17 cellular contexts compared by ENCODE assay signal in genomic region chr14:92316937-92317336, GRCh38. TPM values are rescaled to one million over a fixed set of nuclear protein-coding genes. Genes with fewer than 3 reads are reported as not detected.
DNase-seq lines count a peak whose midpoint lies in the region; FAIRE-seq lines count a peak whose summit lies in the region.
"Had no signal": no experiment of that assay in that cellular context is flagged by ENCODE, and none has a peak within 500 bp of the region (broad histone marks: within the 10 kb centered on the region; RNA-seq: fewer than 3 reads in every experiment).

No MANE protein-coding gene starts in this region.

- DNase-seq in Daoy (ENCODE audit: low read depth) (peak; percentile 13), HPDE6-E6E7 (ENCODE audit: extremely low spot score) (peak; percentile 26), RPMI8226 (peak; percentile 60), islet precursor cell (peak; percentile 88), SHP77 treated with DMSO at 0.1 percent for 48 hours (lab: John Stamatoyannopoulos, UW) (no peak), NCI-H1417 (lab: John Stamatoyannopoulos, UW) (no peak), frontal cortex (ENCODE audit: low spot score in 2 of 2) (no peak)
- DNase-seq: activated CD4-positive, CD25-positive, alpha-beta regulatory T cell treated with anti-CD3 and anti-CD28 coated beads, Interleukin-2, amount 50 U/mL, for 72 hours; activated effector memory CD4-positive, alpha-beta T cell treated with Interleukin-2 at 50 U/mL for 16 hours; anterior cingulate cortex; effector memory CD8-positive, alpha-beta T cell; NCI-H1930; NCI-H510A; psoas muscle; stimulated activated CD8-positive, alpha-beta memory T cell treated with anti-CD3 and anti-CD28 coated beads, Interleukin-4, amount 100 ng/mL, for 48 hours had no signal

- FAIRE-seq in frontal cortex (lab: Jason Lieb, UNC): no peak

RNA-seq across cellular contexts. Expression of gene SLC24A4, which starts 6.0 kb away (rescaled TPM):
- total RNA-seq in Daoy (2014; rRNA removed; shearing (Covaris generic)): not detected in 2 replicates
- 0.41 TPM for total RNA-seq in frontal cortex
- total RNA-seq: kidney epithelial cell, mesothelial cell of epicardium had no signal

Comparison
In these comparisons a context has a peak if more than half of its experiments do, and no peak if none do; other contexts are left out.
1. DNase-seq: peak in Daoy (single experiment), HPDE6-E6E7 (single experiment), RPMI8226 (single experiment) and islet precursor cell (single experiment); none in SHP77 treated with DMSO at 0.1 percent for 48 hours (single experiment), NCI-H1417 (0 of 3) and frontal cortex (0 of 2).